In genomic region chr10:105914432-105914831, GRCh38 we compare ENCODE assay signal across 8 cellular contexts.
"Had no signal": no experiment of that assay in that cellular context is flagged by ENCODE, and none has a peak within 500 bp of the region (broad histone marks: within the 10 kb centered on the region; RNA-seq: fewer than 3 reads in every experiment).

No MANE protein-coding gene starts in this region.

- H3K4me3 Mint-ChIP-seq: IgD-negative memory B cell had no signal

- FAIRE-seq: HepG2, HTR-8/SVneo, K562 had no signal

- H3K4me3 ChIP-seq: K562 had no signal

- H3K27me3 Mint-ChIP-seq: IgD-negative memory B cell had no signal

- DNase-seq: IMR-90, KBM-7, KG1 had no signal

- H3K36me3 Mint-ChIP-seq: IgD-negative memory B cell had no signal

- H3K27ac ChIP-seq: HL-60 had no signal

- H3K27ac Mint-ChIP-seq: IgD-negative memory B cell had no signal

- H3K4me1 Mint-ChIP-seq: IgD-negative memory B cell had no signal

- ATAC-seq: HepG2, K562 had no signal
